In the genomic region with DNA sequence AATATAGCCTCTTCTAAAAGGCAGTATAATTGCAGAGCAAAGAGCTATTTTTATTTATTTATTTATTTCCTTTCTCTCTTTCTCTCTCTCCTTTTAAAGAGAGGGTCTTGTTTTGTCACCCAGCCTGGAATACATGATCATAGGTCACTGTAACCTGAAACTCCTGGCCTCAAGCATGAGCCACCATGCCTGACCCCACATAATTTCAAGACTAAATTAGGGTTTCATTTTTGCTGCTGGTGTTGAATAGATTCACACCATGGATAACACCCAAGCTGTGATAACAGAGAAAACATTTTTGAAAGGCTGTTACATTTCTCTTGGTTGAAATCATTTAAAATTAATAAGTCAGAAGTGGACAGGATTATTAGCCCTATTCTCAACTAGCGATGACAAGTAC, we compare ENCODE assay signal across 22 cellular contexts.
A peak's percentile ranks its signal among the peaks of the same experiment; 100 is the strongest.
DNase-seq lines count a peak whose midpoint lies in the region; ATAC-seq and TF ChIP-seq lines count a peak whose summit lies in the region.
"Had no signal": no experiment of that assay in that cellular context is flagged by ENCODE, and none has a peak within 500 bp of the region (broad histone marks: within the 10 kb centered on the region; RNA-seq: fewer than 3 reads in every experiment).

No MANE protein-coding gene starts in this region.

- 93 to 97% (median 94%) methylated on average over 1 of the region's 1 CpG for WGBS in stomach, 5 donors

- H3K4me3 ChIP-seq in stomach (no peak overlapping the region), tibial artery (no peak overlapping the region)
- H3K4me3 ChIP-seq: pancreas, vagina had no signal

- H3K36me3 Mint-ChIP-seq in activated naive CD4-positive, alpha-beta T cell treated with anti-CD3 and anti-CD28 coated beads for 36 hours (ENCODE audit: low read depth), result no peaks in the 10 kb centered on the region

- no peaks in the 10 kb centered on the region for H3K9me3 ChIP-seq in stomach
- no peaks in the 10 kb centered on the region for H3K9me3 ChIP-seq in tibial artery
- H3K9me3 ChIP-seq: pancreas, vagina had no signal

- DNase-seq in left kidney (ENCODE audit: low read depth, low spot score) (peak; percentile 11), stomach (no peak), MV-4-11 (lab: John Stamatoyannopoulos, UW) (no peak), tibial artery (no peak)
- no peak for DNase-seq in activated naive CD4-positive, alpha-beta T cell treated with anti-CD3 and anti-CD28 coated beads for 36 hours
- DNase-seq: activated CD8-positive, alpha-beta memory T cell treated with anti-CD3 and anti-CD28 coated beads, Interleukin-2, amount 50 U/mL, for 48 hours; activated naive CD4-positive, alpha-beta T cell treated with anti-CD3 and anti-CD28 coated beads, Interleukin-2, amount 50 U/mL, for 16 hours; brain microvascular endothelial cell; NCI-H1092; NCI-H2171; pancreas; small intestine had no signal

- H3K27me3 Mint-ChIP-seq in activated naive CD4-positive, alpha-beta T cell treated with anti-CD3 and anti-CD28 coated beads for 36 hours (ENCODE audit: low read depth), result no peaks in the 10 kb centered on the region
- H3K27me3 Mint-ChIP-seq: B cell, IgD-negative memory B cell had no signal

- CTCF ChIA-PET in activated naive CD4-positive, alpha-beta T cell treated with anti-CD3 and anti-CD28 coated beads for 36 hours (lab: Charles Lee), result no interaction called here

- H3K27me3 ChIP-seq in stomach (no peaks in the 10 kb centered on the region), tibial artery (no peaks in the 10 kb centered on the region)
- H3K27me3 ChIP-seq: brain microvascular endothelial cell, pancreas, vagina had no signal

- H3K4me1 Mint-ChIP-seq in activated naive CD4-positive, alpha-beta T cell treated with anti-CD3 and anti-CD28 coated beads for 36 hours (ENCODE audit: low read depth), result no peaks in the 10 kb centered on the region

- no peaks in the 10 kb centered on the region for H3K4me1 ChIP-seq in stomach
- H3K4me1 ChIP-seq in tibial artery, result no peaks in the 10 kb centered on the region
- H3K4me1 ChIP-seq: vagina had no signal

- H3K4me3 Mint-ChIP-seq in activated naive CD4-positive, alpha-beta T cell treated with anti-CD3 and anti-CD28 coated beads for 36 hours, result no peak overlapping the region
- H3K4me3 Mint-ChIP-seq: B cell; IgD-negative memory B cell; stimulated activated naive CD8-positive, alpha-beta T cell treated with anti-CD3 and anti-CD28 coated beads, Interleukin-15, Interleukin-2, amounts not matched to agents 100 ng/mL and 50 ng/mL, for 24 hours; T-helper 1 cell treated with Interleukin-12 subunit alpha and Interleukin-12 subunit beta and Interleukin-4 antibody, amounts not matched to agents 30 μg/mL and 1 μg/mL, for 36 hours had no signal

- H3K9me3 Mint-ChIP-seq in activated naive CD4-positive, alpha-beta T cell treated with anti-CD3 and anti-CD28 coated beads for 36 hours, result no peaks in the 10 kb centered on the region
- H3K9me3 Mint-ChIP-seq: IgD-negative memory B cell; stimulated activated naive CD8-positive, alpha-beta T cell treated with anti-CD3 and anti-CD28 coated beads, Interleukin-15, Interleukin-2, amounts not matched to agents 100 ng/mL and 50 ng/mL, for 24 hours had no signal

- intact Hi-C loops in activated naive CD4-positive, alpha-beta T cell treated with anti-CD3 and anti-CD28 coated beads for 36 hours (cut with micrococcal nuclease), result no loop called here
- intact Hi-C loops in stomach (cut with DNase I; ENCODE audit: low total_unique reads) (no loop called here), tibial artery (cut with DNase I; ENCODE audit: low total_unique reads) (no loop called here)

- TF ChIP-seq EP300 in stomach (IDR thresholded peaks at IDR 0.05), result no peak

- no peak overlapping the region for H3K27ac Mint-ChIP-seq in activated naive CD4-positive, alpha-beta T cell treated with anti-CD3 and anti-CD28 coated beads for 36 hours
- H3K27ac Mint-ChIP-seq: B cell; IgD-negative memory B cell; stimulated activated naive CD8-positive, alpha-beta T cell treated with anti-CD3 and anti-CD28 coated beads, Interleukin-15, Interleukin-2, amounts not matched to agents 100 ng/mL and 50 ng/mL, for 24 hours; T-helper 1 cell treated with Interleukin-12 subunit alpha and Interleukin-12 subunit beta and Interleukin-4 antibody, amounts not matched to agents 30 μg/mL and 1 μg/mL, for 36 hours had no signal

- ATAC-seq in GM18867 (IDR thresholded peaks at IDR 0.05; ENCODE audit: unreplicated experiment) (peak; percentile 98), GM21515 (IDR thresholded peaks at IDR 0.05; ENCODE audit: unreplicated experiment) (peak; percentile 87), HG03095 (IDR thresholded peaks at IDR 0.05; ENCODE audit: unreplicated experiment) (peak; percentile 94)
- ATAC-seq: activated CD4-positive, CD25-positive, alpha-beta regulatory T cell treated with anti-CD3 and anti-CD28 coated beads, Interleukin-2, amount 50 U/mL, for 24 hours; pancreas had no signal

- H3K27ac ChIP-seq in stomach (no peak overlapping the region), tibial artery (no peak overlapping the region)
- H3K27ac ChIP-seq: brain microvascular endothelial cell, pancreas, RWPE1, vagina had no signal

- no peaks in the 10 kb centered on the region for H3K36me3 ChIP-seq in stomach
- no peaks in the 10 kb centered on the region for H3K36me3 ChIP-seq in tibial artery
- H3K36me3 ChIP-seq: brain microvascular endothelial cell, pancreas, vagina had no signal

- no peak for TF ChIP-seq CTCF in stomach (IDR thresholded peaks at IDR 0.05)
- no peak for TF ChIP-seq CTCF in tibial artery (IDR thresholded peaks at IDR 0.05)

- no peak for TF ChIP-seq POLR2A in stomach (IDR thresholded peaks at IDR 0.05)
